8 cellular contexts compared by ENCODE assay signal in the genomic region with DNA sequence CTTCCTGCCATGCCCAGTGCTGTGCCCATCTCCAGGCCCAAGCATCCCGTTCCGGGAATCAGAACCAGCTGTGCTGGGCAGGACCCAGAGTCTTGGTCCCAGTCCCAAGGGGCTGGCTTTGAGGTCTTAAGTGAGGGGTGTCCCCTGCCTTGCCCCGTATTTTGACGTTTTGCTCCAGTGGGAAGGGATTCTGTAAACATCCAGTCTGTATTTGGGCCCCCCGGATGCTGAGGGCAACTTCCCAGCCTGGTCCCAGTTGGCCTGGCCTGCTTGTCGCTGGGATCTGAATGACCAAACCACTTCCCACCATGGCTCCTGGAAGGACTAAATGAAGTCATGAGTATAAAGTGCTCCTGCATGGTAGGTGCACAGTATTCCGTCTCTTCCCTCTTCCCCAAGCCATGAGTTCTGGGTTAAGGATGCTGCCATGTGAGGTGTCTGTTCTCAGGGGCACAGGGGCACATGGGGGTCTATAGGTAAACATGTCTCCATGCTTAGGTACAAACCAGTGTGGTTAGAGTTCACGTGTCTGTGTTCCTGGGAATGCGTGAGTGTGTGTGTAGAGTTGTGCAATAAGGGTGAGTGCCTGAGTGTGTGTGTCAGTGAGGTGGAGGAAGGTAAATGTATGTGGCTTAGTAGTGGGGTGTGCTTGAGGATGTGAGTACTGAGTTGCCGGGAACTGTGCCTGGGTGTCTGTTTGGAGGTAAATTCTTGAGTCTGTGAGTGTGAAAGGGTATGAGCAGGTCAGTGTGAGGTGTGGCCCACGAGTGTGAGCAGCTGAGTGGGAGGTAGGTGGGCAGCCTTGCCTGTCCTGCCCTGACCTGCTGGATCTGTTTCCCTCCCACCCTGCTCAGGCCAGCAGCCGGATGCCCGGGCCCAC. TPM values are rescaled to one million over a fixed set of nuclear protein-coding genes. Genes with fewer than 3 reads are reported as not detected.
DNase-seq lines count a peak whose midpoint lies in the region; ATAC-seq and TF ChIP-seq lines count a peak whose summit lies in the region.

No MANE protein-coding gene starts in this region.

- peak overlapping the region; percentile 81 for H3K23ac ChIP-seq in IMR-90 (ENCODE audit: low read depth, low read length)

- peaks cover 47% of the 10 kb centered on the region for H3K36me3 ChIP-seq in IMR-90 (ENCODE audit: control insufficient read depth, insufficient read depth, low read length)
- H3K36me3 ChIP-seq in mucosa of rectum (ENCODE audit: control insufficient read depth in 2 of 2, insufficient read depth in 2 of 2, low read length in 2 of 2): peaks cover 20 to 23% of the 10 kb centered on the region in 2 donors

- H3K4me1 ChIP-seq in IMR-90 (ENCODE audit: control insufficient read depth, insufficient read depth, low read length) (peaks cover 21% of the 10 kb centered on the region), mucosa of rectum (ENCODE audit: control insufficient read depth in 2 of 2, insufficient read depth in 2 of 2, low read length in 2 of 2) (peaks cover 48 to 50% of the 10 kb centered on the region in 2 donors)

- no peaks in the 10 kb centered on the region for H3K27me3 Mint-ChIP-seq in MCF 10A (ENCODE audit: insufficient read depth, unreplicated experiment)

- in situ Hi-C loops in IMR-90 (cut with MboI; ENCODE audit: low sequenced_read_pairs): no loop called here

- peaks cover 47 to 83% of the 10 kb centered on the region in 2 experiments; a peak in 3 of 4 replicates for H3K79me1 ChIP-seq in IMR-90 (ENCODE audit: low read depth in 1 of 2, low read length in 2 of 2)

- no peak overlapping the region for H4K5ac ChIP-seq in IMR-90 (ENCODE audit: low read depth, low read length)

- peaks cover 55% of the 10 kb centered on the region for H4K20me1 ChIP-seq in IMR-90 (ENCODE audit: insufficient read depth, low read length)

- H3K27ac Mint-ChIP-seq in MCF 10A (ENCODE audit: low read depth, unreplicated experiment): peak overlapping the region; percentile 10

- H2AFZ ChIP-seq in IMR-90 (replicated peaks; ENCODE audit: low read length, poor library complexity): peak overlapping the region; percentile 91

- no peaks in the 10 kb centered on the region for H3K9me3 ChIP-seq in IMR-90 (ENCODE audit: control insufficient read depth, insufficient read depth, low read length)
- H3K9me3 ChIP-seq in mucosa of rectum (ENCODE audit: control insufficient read depth in 2 of 2, low read length in 2 of 2): no peaks in the 10 kb centered on the region

- H3K27me3 ChIP-seq in IMR-90 (ENCODE audit: control insufficient read depth, insufficient read depth, low read length): no peaks in the 10 kb centered on the region
- H3K27me3 ChIP-seq in mucosa of rectum (ENCODE audit: control insufficient read depth in 2 of 2, insufficient read depth in 2 of 2, low read length in 2 of 2): no peaks in the 10 kb centered on the region

- WGBS in IMR-90 (ENCODE audit: extremely low coverage in 2 of 2, insufficient read length in 1 of 2), 2 experiments: 60% methylated on average over 1 of the region's 13 CpGs; no CpG with 5 or more reads in 1 of the 2 experiments

- BruUV-seq in IMR-90 (replicated peaks; lab: Mats Ljungman, UMichigan) (no TSS peak), MCF 10A (replicated peaks; lab: Mats Ljungman, UMichigan) (no TSS peak)

- intact Hi-C loops in IMR-90 (cut with micrococcal nuclease): no loop called here
- intact Hi-C loops in MCF 10A (cut with micrococcal nuclease): loop anchor here (2.0 kb wide), 2 partner anchors 24 to 218 kb away; no protein-coding TSS in a partner anchor

- peak overlapping the region; percentile 65 to 79 for H4K8ac ChIP-seq in IMR-90 (ENCODE audit: low read depth in 2 of 2, low read length in 2 of 2)

- peak overlapping the region; percentile 76 for H2AK5ac ChIP-seq in IMR-90 (ENCODE audit: low read depth, low read length)

- H3K4me3 ChIP-seq in IMR-90 (ENCODE audit: insufficient read depth, low read depth, low read length) (peak overlapping the region; percentile 72), mucosa of rectum (ENCODE audit: low read length in 2 of 2) (peak overlapping the region; percentile 49 to 69)

- CTCF ChIA-PET in IMR-90 (lab: Yijun Ruan, JAX): no interaction called here
- CTCF ChIA-PET in MCF 10A (lab: Yijun Ruan, JAX): interaction anchor here (0.6 to 0.7 kb wide), 2 partner anchors 25 to 1023 kb away, joined by 3 read pairs; no protein-coding TSS in a partner anchor

- H3K27ac ChIP-seq in IMR-90 (ENCODE audit: insufficient read depth, low read length) (peak overlapping the region; percentile 86), mucosa of rectum (ENCODE audit: low read depth in 2 of 2, low read length in 2 of 2) (peak overlapping the region; percentile 57 to 60)

- H2AK9ac ChIP-seq in IMR-90 (replicated peaks; ENCODE audit: low read depth, low read length, poor library complexity): peak overlapping the region; percentile 100

- H3K9me3 Mint-ChIP-seq in MCF 10A (ENCODE audit: unreplicated experiment): no peaks in the 10 kb centered on the region

- H2BK5ac ChIP-seq in IMR-90 (ENCODE audit: low read depth, low read length, poor library complexity, severe bottlenecking): peak overlapping the region; percentile 69

- TF ChIP-seq CTCF in IMR-90 (conservative IDR thresholded peaks at IDR 0.05; ENCODE audit: low read depth, low read length) (no peak), MCF 10A (IDR thresholded peaks at IDR 0.05; ENCODE audit: unreplicated experiment) (no peak)

- DNase-seq in AG08395 (ENCODE audit: low spot score) (peak; percentile 15), IMR-90 (peak; percentile 56), MCF 10A (ENCODE audit: unreplicated experiment) (peak; percentile 64), NCI-H1092 treated with DMSO at 0.1 percent for 48 hours (lab: John Stamatoyannopoulos, UW) (no peak), NK-92 (lab: John Stamatoyannopoulos, UW; ENCODE audit: unreplicated experiment) (no peak), DMS 273 treated with DMSO at 0.1 percent for 48 hours (lab: John Stamatoyannopoulos, UW) (no peak), NCI-H146 (lab: John Stamatoyannopoulos, UW) (no peak)

- peak overlapping the region; percentile 90 for H4K91ac ChIP-seq in IMR-90 (ENCODE audit: insufficient read depth, low read depth, low read length)

- TF ChIP-seq POLR2A in IMR-90 (IDR thresholded peaks at IDR 0.05; ENCODE audit: low read depth, low read length): no peak

- H3K4me2 ChIP-seq in IMR-90 (ENCODE audit: low read depth, low read length): peak overlapping the region; percentile 96

- no peak for TF ChIP-seq RAD21 in IMR-90 (IDR thresholded peaks at IDR 0.05; ENCODE audit: low read length)

- peaks cover 41% of the 10 kb centered on the region for H3K9me1 ChIP-seq in IMR-90 (ENCODE audit: insufficient read depth, low read length)

- no peak overlapping the region for H2BK20ac ChIP-seq in IMR-90 (ENCODE audit: low read depth, low read length)

- H3K4me3 Mint-ChIP-seq in MCF 10A (ENCODE audit: unreplicated experiment): peak overlapping the region; percentile 63

- H2BK120ac ChIP-seq in IMR-90 (ENCODE audit: low read depth, low read length): peak overlapping the region; percentile 20; the same call in 1 of the 2 replicates

- ATAC-seq in IMR-90 (ENCODE audit: low read depth): peak; percentile 2

- peaks cover 55% of the 10 kb centered on the region for H3K4me1 Mint-ChIP-seq in MCF 10A (ENCODE audit: insufficient read depth, unreplicated experiment)

- peak overlapping the region; percentile 95 for H3K4ac ChIP-seq in IMR-90 (ENCODE audit: low read depth, low read length)

- H3K14ac ChIP-seq in IMR-90 (replicated peaks; ENCODE audit: low read depth, low read length): peak overlapping the region; percentile 88

- dilution Hi-C loops in IMR-90 (cut with HindIII; ENCODE audit: low sequenced_read_pairs, unreplicated experiment): no loop called here

- H3K36me3 Mint-ChIP-seq in MCF 10A (ENCODE audit: insufficient read depth, unreplicated experiment): peaks cover 32% of the 10 kb centered on the region

- 0 out of 2 replicates have a peak overlapping the region, but pooled peaks have one; percentile 39 for H3K56ac ChIP-seq in IMR-90 (ENCODE audit: extremely low read depth, insufficient read depth, low read length)

- POLR2A ChIA-PET in IMR-90 (lab: Charles Lee; ENCODE audit: unreplicated experiment): no interaction called here
- POLR2A ChIA-PET in MCF 10A (lab: Yijun Ruan, JAX): interaction anchor here (0.7 to 1.2 kb wide), 6 partner anchors 9 to 233 kb away, joined by 3 to 5 read pairs (median 3); no protein-coding TSS in a partner anchor

- H3K18ac ChIP-seq in IMR-90 (ENCODE audit: low read depth, low read length): no peak overlapping the region

- peak overlapping the region; percentile 69; the same call in 1 of the 3 replicates for H2BK15ac ChIP-seq in IMR-90 (ENCODE audit: low read depth, low read length)

- H3K9ac ChIP-seq in IMR-90 (ENCODE audit: low read depth, low read length): peak overlapping the region; percentile 75
- H3K9ac ChIP-seq in mucosa of rectum (ENCODE audit: low read depth in 1 of 2, low read length in 2 of 2): peak overlapping the region in 1 of 2 donors; percentile 14

RNA-seq across cellular contexts. Expression of a gene that starts 1.5 kb away (rescaled TPM):
- total RNA-seq in IMR-90 (2012; rRNA removed): 57.2 and 60.8 TPM in 2 replicates
- 52.3 and 74.7 TPM in 2 replicates for polyA plus RNA-seq in IMR-90 (2012; rRNA removed)
- 67.7 and 79.7 TPM in 2 replicates for polyA plus RNA-seq in IMR-90 (2012; cell fraction: cytosol; rRNA removed)
- 31.2 and 77.9 TPM in 2 replicates for polyA plus RNA-seq in IMR-90 (2012; cell fraction: nucleus; rRNA removed; ENCODE audit: low replicate concordance)
- total RNA-seq in MCF 10A (2022): 56.3 and 68.4 TPM in 2 replicates

RNA-seq across cellular contexts. Expression of a gene that starts 5.7 kb away (rescaled TPM):
- 72.1 and 80.3 TPM in 2 replicates for total RNA-seq in IMR-90 (2012; rRNA removed)
- polyA plus RNA-seq in IMR-90 (2012; rRNA removed): 169 and 209 TPM in 2 replicates
- 211 and 228 TPM in 2 replicates for polyA plus RNA-seq in IMR-90 (2012; cell fraction: cytosol; rRNA removed)
- 173 and 195 TPM in 2 replicates for polyA plus RNA-seq in IMR-90 (2012; cell fraction: nucleus; rRNA removed; ENCODE audit: low replicate concordance)
- total RNA-seq in MCF 10A (2022): 120 and 141 TPM in 2 replicates

RNA-seq across cellular contexts. Expression of a gene that starts 10.7 kb away (rescaled TPM):
- 18.9 and 21.0 TPM in 2 replicates for total RNA-seq in IMR-90 (2012; rRNA removed)
- 32.2 and 38.0 TPM in 2 replicates for polyA plus RNA-seq in IMR-90 (2012; rRNA removed)
- 23.4 and 39.1 TPM in 2 replicates for polyA plus RNA-seq in IMR-90 (2012; cell fraction: cytosol; rRNA removed)
- 133 and 182 TPM in 2 replicates for polyA plus RNA-seq in IMR-90 (2012; cell fraction: nucleus; rRNA removed; ENCODE audit: low replicate concordance)
- total RNA-seq in MCF 10A (2022): 27.9 and 38.9 TPM in 2 replicates

RNA-seq across cellular contexts. Expression of a gene that starts 10.9 kb away (rescaled TPM):
- total RNA-seq in IMR-90 (2012; rRNA removed) (1.4 and 1.7 TPM in 2 replicates), MCF 10A (2022) (3.6 and 4.8 TPM in 2 replicates)
- polyA plus RNA-seq in IMR-90 (2012; rRNA removed): 4.3 and 4.6 TPM in 2 replicates
- 4.3 and 4.7 TPM in 2 replicates for polyA plus RNA-seq in IMR-90 (2012; cell fraction: cytosol; rRNA removed)
- 11.7 and 31.3 TPM in 2 replicates for polyA plus RNA-seq in IMR-90 (2012; cell fraction: nucleus; rRNA removed; ENCODE audit: low replicate concordance)

RNA-seq across cellular contexts. Expression of a gene that starts 33.7 kb away (rescaled TPM):
- total RNA-seq in IMR-90 (2012; rRNA removed): 14.2 and 15.2 TPM in 2 replicates
- polyA plus RNA-seq in IMR-90 (2012; rRNA removed): 18.7 and 19.0 TPM in 2 replicates
- polyA plus RNA-seq in IMR-90 (2012; cell fraction: cytosol; rRNA removed): 17.0 and 20.8 TPM in 2 replicates
- polyA plus RNA-seq in IMR-90 (2012; cell fraction: nucleus; rRNA removed; ENCODE audit: low replicate concordance): 38.2 and 128 TPM in 2 replicates
- total RNA-seq in MCF 10A (2022): 23.9 and 31.4 TPM in 2 replicates

Comparison
In these comparisons a context has a peak if more than half of its experiments do, and no peak if none do; other contexts are left out.
1. DNase-seq: peak in AG08395 (single experiment), IMR-90 (single experiment) and MCF 10A (single experiment); none in NCI-H1092 treated with DMSO at 0.1 percent for 48 hours (single experiment), NK-92 (single experiment), DMS 273 treated with DMSO at 0.1 percent for 48 hours (single experiment) and NCI-H146 (single experiment).